In genomic region chr2:85594715-85595377, GRCh38 we compare ENCODE assay signal across 1 cellular context.
TF ChIP-seq lines count a peak whose summit lies in the region.

No MANE protein-coding gene starts in this region.

TF ChIP-seq in HepG2, 621 proteins besides CTCF, POLR2A, EP300 and RAD21 (continues in another document):
- peak; percentile 67; the same call in 1 of the 2 replicates for TF ChIP-seq ZNF543 (CRISPR knock-in tag; IDR thresholded peaks at IDR 0.05)
- no peak for TF ChIP-seq MBNL3 (CRISPR knock-in tag; conservative IDR thresholded peaks at IDR 0.05)
- peak; percentile 37; the same call in 1 of the 2 replicates for TF ChIP-seq ZNF333 (CRISPR knock-in tag; IDR thresholded peaks at IDR 0.05; ENCODE audit: borderline replicate concordance)
- peak; percentile 16; the same call in 1 of the 2 replicates for TF ChIP-seq THAP7 (CRISPR knock-in tag; IDR thresholded peaks at IDR 0.05)
- TF ChIP-seq BHLHE40 (IDR thresholded peaks at IDR 0.05; ENCODE audit: low read length) = no peak
- 0 out of 2 replicates have a peak, but pooled peaks have one; percentile 37 for TF ChIP-seq POGK (CRISPR knock-in tag; conservative IDR thresholded peaks at IDR 0.05)
- no peak for TF ChIP-seq HMG20B (CRISPR knock-in tag; conservative IDR thresholded peaks at IDR 0.05)
- TF ChIP-seq, protein P1, sequence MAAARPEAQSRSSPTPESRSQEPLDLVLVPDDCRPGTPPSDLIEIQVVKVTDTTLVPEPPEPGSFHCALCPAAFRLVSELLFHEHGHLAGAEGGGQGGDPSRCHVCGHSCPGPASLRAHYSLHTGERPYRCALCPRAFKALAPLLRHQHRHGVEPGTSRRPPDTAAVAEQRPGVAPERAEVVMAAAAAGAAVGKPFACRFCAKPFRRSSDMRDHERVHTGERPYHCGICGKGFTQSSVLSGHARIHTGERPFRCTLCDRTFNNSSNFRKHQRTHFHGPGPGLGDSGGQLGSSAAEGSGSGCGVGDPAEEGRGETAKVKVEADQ (CRISPR knock-in tag; IDR thresholded peaks at IDR 0.05; ENCODE audit: borderline replicate concordance) = 0 out of 2 replicates have a peak, but pooled peaks have one; percentile 86
- TF ChIP-seq NR2F2 (IDR thresholded peaks at IDR 0.05; ENCODE audit: borderline replicate concordance, low read depth) = no peak
- 0 out of 2 replicates have a peak, but pooled peaks have one; percentile 37 for TF ChIP-seq CBFB (CRISPR knock-in tag; IDR thresholded peaks at IDR 0.05)
- TF ChIP-seq RBAK (CRISPR knock-in tag; IDR thresholded peaks at IDR 0.05) = peak; percentile 23; the same call in 1 of the 2 replicates
- peak; percentile 75; the same call in 1 of the 2 replicates for TF ChIP-seq DMTF1 (CRISPR knock-in tag; IDR thresholded peaks at IDR 0.05)
- TF ChIP-seq UBTF (CRISPR knock-in tag; IDR thresholded peaks at IDR 0.05) = no peak
- 0 out of 2 replicates have a peak, but pooled peaks have one; percentile 68 for TF ChIP-seq KAT7 (CRISPR knock-in tag; IDR thresholded peaks at IDR 0.05; ENCODE audit: borderline replicate concordance)
- TF ChIP-seq SP1 (IDR thresholded peaks at IDR 0.05) = no peak
- TF ChIP-seq SP1 (CRISPR knock-in tag; IDR thresholded peaks at IDR 0.05) = no peak
- peak; percentile 12; the same call in 1 of the 2 replicates for TF ChIP-seq ZFP36L1 (CRISPR knock-in tag; IDR thresholded peaks at IDR 0.05)
- TF ChIP-seq ZNF567 (CRISPR knock-in tag; IDR thresholded peaks at IDR 0.05; ENCODE audit: borderline replicate concordance) = peak; percentile 22; the same call in 1 of the 2 replicates
- no peak for TF ChIP-seq ZNF770 (CRISPR knock-in tag; IDR thresholded peaks at IDR 0.05)
- 0 out of 2 replicates have a peak, but pooled peaks have one; percentile 20 for TF ChIP-seq ZFP41 (CRISPR knock-in tag; IDR thresholded peaks at IDR 0.05; ENCODE audit: borderline replicate concordance)
- TF ChIP-seq, protein P2, sequence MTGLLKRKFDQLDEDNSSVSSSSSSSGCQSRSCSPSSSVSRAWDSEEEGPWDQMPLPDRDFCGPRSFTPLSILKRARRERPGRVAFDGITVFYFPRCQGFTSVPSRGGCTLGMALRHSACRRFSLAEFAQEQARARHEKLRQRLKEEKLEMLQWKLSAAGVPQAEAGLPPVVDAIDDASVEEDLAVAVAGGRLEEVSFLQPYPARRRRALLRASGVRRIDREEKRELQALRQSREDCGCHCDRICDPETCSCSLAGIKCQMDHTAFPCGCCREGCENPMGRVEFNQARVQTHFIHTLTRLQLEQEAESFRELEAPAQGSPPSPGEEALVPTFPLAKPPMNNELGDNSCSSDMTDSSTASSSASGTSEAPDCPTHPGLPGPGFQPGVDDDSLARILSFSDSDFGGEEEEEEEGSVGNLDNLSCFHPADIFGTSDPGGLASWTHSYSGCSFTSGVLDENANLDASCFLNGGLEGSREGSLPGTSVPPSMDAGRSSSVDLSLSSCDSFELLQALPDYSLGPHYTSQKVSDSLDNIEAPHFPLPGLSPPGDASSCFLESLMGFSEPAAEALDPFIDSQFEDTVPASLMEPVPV (CRISPR knock-in tag; IDR thresholded peaks at IDR 0.05) = peak; percentile 4; the same call in 1 of the 2 replicates
- 0 out of 2 replicates have a peak, but pooled peaks have one; percentile 11 for TF ChIP-seq TOE1 (CRISPR knock-in tag; IDR thresholded peaks at IDR 0.05)
- 0 out of 2 replicates have a peak, but pooled peaks have one; percentile 12 for TF ChIP-seq ZNF772 (CRISPR knock-in tag; IDR thresholded peaks at IDR 0.05)
- TF ChIP-seq, protein P3, sequence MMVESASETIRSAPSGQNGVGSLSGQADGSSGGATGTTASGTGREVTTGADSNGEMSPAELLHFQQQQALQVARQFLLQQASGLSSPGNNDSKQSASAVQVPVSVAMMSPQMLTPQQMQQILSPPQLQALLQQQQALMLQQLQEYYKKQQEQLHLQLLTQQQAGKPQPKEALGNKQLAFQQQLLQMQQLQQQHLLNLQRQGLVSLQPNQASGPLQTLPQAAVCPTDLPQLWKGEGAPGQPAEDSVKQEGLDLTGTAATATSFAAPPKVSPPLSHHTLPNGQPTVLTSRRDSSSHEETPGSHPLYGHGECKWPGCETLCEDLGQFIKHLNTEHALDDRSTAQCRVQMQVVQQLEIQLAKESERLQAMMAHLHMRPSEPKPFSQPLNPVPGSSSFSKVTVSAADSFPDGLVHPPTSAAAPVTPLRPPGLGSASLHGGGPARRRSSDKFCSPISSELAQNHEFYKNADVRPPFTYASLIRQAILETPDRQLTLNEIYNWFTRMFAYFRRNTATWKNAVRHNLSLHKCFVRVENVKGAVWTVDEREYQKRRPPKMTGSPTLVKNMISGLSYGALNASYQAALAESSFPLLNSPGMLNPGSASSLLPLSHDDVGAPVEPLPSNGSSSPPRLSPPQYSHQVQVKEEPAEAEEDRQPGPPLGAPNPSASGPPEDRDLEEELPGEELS (CRISPR knock-in tag; IDR thresholded peaks at IDR 0.05) = no peak
- no peak for TF ChIP-seq SRSF1 (optimal IDR thresholded peaks at IDR 0.05; ENCODE audit: low read depth, low read length)
- TF ChIP-seq, protein P4, sequence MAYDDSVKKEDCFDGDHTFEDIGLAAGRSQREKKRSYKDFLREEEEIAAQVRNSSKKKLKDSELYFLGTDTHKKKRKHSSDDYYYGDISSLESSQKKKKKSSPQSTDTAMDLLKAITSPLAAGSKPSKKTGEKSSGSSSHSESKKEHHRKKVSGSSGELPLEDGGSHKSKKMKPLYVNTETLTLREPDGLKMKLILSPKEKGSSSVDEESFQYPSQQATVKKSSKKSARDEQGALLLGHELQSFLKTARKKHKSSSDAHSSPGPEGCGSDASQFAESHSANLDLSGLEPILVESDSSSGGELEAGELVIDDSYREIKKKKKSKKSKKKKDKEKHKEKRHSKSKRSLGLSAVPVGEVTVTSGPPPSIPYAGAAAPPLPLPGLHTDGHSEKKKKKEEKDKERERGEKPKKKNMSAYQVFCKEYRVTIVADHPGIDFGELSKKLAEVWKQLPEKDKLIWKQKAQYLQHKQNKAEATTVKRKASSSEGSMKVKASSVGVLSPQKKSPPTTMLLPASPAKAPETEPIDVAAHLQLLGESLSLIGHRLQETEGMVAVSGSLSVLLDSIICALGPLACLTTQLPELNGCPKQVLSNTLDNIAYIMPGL (CRISPR knock-in tag; IDR thresholded peaks at IDR 0.05; ENCODE audit: borderline replicate concordance in 1 of 2, low read depth in 1 of 2) = 0 out of 4 replicates have a peak, but pooled peaks of 1 of the 2 experiments have one; percentile 6
- peak; percentile 21; the same call in 1 of the 2 replicates for TF ChIP-seq ZNF263 (CRISPR knock-in tag; IDR thresholded peaks at IDR 0.05)
- TF ChIP-seq MXD1 (CRISPR knock-in tag; IDR thresholded peaks at IDR 0.05) = no peak
- no peak for TF ChIP-seq ZNF777 (CRISPR knock-in tag; IDR thresholded peaks at IDR 0.05)
- TF ChIP-seq ZNF556 (CRISPR knock-in tag; IDR thresholded peaks at IDR 0.05; ENCODE audit: borderline replicate concordance) = no peak
- TF ChIP-seq CEBPZ (IDR thresholded peaks at IDR 0.05; ENCODE audit: low read length) = no peak
- TF ChIP-seq HNF4G (IDR thresholded peaks at IDR 0.05; ENCODE audit: borderline replicate concordance, low read depth, low read length) = no peak; the same call in 1 of the 2 replicates
- TF ChIP-seq HNF4G (CRISPR knock-in tag; IDR thresholded peaks at IDR 0.05; ENCODE audit: borderline replicate concordance, low read depth) = 0 out of 2 replicates have a peak, but pooled peaks have one; percentile 5
